ENCODE assay signal across 9 cellular contexts in the genomic region with DNA sequence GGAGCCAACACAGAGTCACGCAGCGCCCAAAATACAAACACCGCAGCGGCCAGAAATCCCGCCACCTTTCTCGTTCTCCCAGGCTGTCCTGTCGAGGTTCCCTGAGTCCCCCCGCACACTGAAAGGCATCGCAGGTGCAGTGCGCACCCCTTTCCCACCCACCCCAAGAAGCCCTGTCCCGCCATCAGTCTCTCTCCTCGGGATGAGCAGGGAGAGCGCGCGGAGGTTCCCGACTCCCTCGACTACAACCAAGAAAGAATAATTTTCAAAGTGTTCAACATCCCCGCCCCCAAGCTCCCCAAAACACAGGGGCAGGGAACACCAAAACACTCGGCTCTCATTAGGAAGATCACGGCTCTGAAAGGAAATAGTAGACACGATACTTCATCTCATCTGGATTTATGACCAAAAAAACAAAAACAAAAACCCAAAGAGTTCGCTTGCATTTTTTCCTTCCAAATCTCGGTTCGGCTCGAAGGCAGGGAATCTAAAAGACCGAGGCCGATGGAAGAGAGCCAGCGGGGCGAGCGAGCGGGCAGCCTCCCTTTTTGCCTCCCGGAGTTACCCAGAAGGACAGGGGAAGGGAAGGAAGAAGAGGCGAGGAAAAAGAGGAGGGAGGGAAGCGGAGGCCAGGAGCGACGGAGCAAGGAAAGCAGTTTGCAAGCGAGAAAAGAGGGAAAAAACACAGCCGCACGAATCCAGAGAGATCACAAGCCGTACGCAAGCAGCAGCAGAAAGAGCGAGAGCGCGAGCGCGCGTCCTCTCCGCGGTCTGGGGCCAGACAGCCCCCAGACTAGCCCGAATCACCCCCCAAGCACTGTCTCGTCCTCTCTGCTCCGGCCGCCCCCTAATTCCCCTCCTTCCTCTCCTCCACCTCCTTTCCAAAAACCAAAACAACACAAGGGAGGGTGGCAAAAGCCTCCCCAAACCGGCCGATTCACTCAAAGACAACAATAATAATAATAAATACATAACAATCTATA. TPM values are rescaled to one million over a fixed set of nuclear protein-coding genes. Genes with fewer than 3 reads are reported as not detected.
DNase-seq lines count a peak whose midpoint lies in the region; ATAC-seq and TF ChIP-seq lines count a peak whose summit lies in the region.
"Had no signal": no experiment of that assay in that cellular context is flagged by ENCODE, and none has a peak within 500 bp of the region (broad histone marks: within the 10 kb centered on the region; RNA-seq: fewer than 3 reads in every experiment).

No MANE protein-coding gene starts in this region.

- ATAC-seq in activated B cell treated with CpG ODN at 0.5 μM for 24 hours (ENCODE audit: low read depth) = no peak
- ATAC-seq in left colon = peak; percentile 31
- ATAC-seq in GM21423 (IDR thresholded peaks at IDR 0.05; ENCODE audit: unreplicated experiment) = no peak

- H3K9me3 ChIP-seq in CD8-positive, alpha-beta memory T cell (ENCODE audit: low read length) = no peaks in the 10 kb centered on the region
- no peaks in the 10 kb centered on the region for H3K9me3 ChIP-seq in MG63

- no peaks in the 10 kb centered on the region for H3K9me3 Mint-ChIP-seq in CD8-positive, alpha-beta memory T cell
- H3K9me3 Mint-ChIP-seq in activated B cell treated with CpG ODN at 0.5 μM for 24 hours = no peaks in the 10 kb centered on the region

- H3K27me3 Mint-ChIP-seq in CD8-positive, alpha-beta memory T cell = no peaks in the 10 kb centered on the region
- no peaks in the 10 kb centered on the region for H3K27me3 Mint-ChIP-seq in activated B cell treated with CpG ODN at 0.5 μM for 24 hours

- intact Hi-C loops in activated B cell treated with CpG ODN at 0.5 μM for 24 hours (cut with micrococcal nuclease) = loop anchor here (1.0 to 10.0 kb wide), 14 partner anchors 33 to 1009 kb away; a partner anchor contains a TSS
- intact Hi-C loops in left colon (cut with DNase I, micrococcal nuclease) = loop anchor here in 1 of 2 donors (5.0 to 10.0 kb wide), 6 partner anchors 300 to 1208 kb away; a partner anchor contains a TSS

- POLR2A ChIA-PET in CD8-positive, alpha-beta memory T cell (lab: Charles Lee) = interaction anchor here (0.7 to 1.5 kb wide), 9 partner anchors 33 to 1388 kb away, joined by 3 to 8 read pairs (median 5); no protein-coding TSS in a partner anchor
- POLR2A ChIA-PET in activated B cell treated with CpG ODN at 0.5 μM for 24 hours (lab: Charles Lee) = interaction anchor here (0.5 to 8.4 kb wide), 86 partner anchors 7 to 1389 kb away, joined by 3 to 94 read pairs (median 6); a partner anchor contains a TSS

- peaks cover 58 to 73% (median 72%) of the 10 kb centered on the region in 3 donors for H3K4me1 Mint-ChIP-seq in CD8-positive, alpha-beta memory T cell
- H3K4me1 Mint-ChIP-seq in activated B cell treated with CpG ODN at 0.5 μM for 24 hours = peaks cover 77% of the 10 kb centered on the region

- H3K27ac Mint-ChIP-seq in CD8-positive, alpha-beta memory T cell = peak overlapping the region; percentile 99 to 100 (median 99)
- peak overlapping the region; percentile 98 for H3K27ac Mint-ChIP-seq in activated B cell treated with CpG ODN at 0.5 μM for 24 hours

- H3K4me1 ChIP-seq in CD8-positive, alpha-beta memory T cell (ENCODE audit: insufficient read depth, low read length) = peaks cover 53% of the 10 kb centered on the region

- H3K4me3 Mint-ChIP-seq in CD8-positive, alpha-beta memory T cell = peak overlapping the region; percentile 91 to 99 (median 98)
- H3K4me3 Mint-ChIP-seq in activated B cell treated with CpG ODN at 0.5 μM for 24 hours = peak overlapping the region; percentile 98

- TF ChIP-seq CTCF in activated B cell treated with CpG ODN at 0.5 μM for 24 hours (IDR thresholded peaks at IDR 0.05) = no peak

- H3K27ac ChIP-seq in CD8-positive, alpha-beta memory T cell (ENCODE audit: low read depth, low read length) = peak overlapping the region; percentile 98
- peak overlapping the region; percentile 100 for H3K27ac ChIP-seq in cingulate gyrus (ENCODE audit: low read depth, low read length)

- CTCF ChIA-PET in CD8-positive, alpha-beta memory T cell (lab: Charles Lee) = interaction anchor here (0.8 to 5.2 kb wide), 15 partner anchors 35 to 1404 kb away, joined by 3 to 35 read pairs (median 5); a partner anchor contains a TSS
- CTCF ChIA-PET in activated B cell treated with CpG ODN at 0.5 μM for 24 hours (lab: Charles Lee) = interaction anchor here (0.5 to 3.3 kb wide), 17 partner anchors 222 to 1297 kb away, joined by 3 to 54 read pairs (median 3); no protein-coding TSS in a partner anchor

- peak; percentile 8 to 59 (median 47) for DNase-seq in CD8-positive, alpha-beta memory T cell
- DNase-seq in MG63 (peak; percentile 64), activated B cell treated with CpG ODN at 0.5 μM for 24 hours (peak; percentile 47), left colon (peak; percentile 55 to 72), NCI-H446 treated with DMSO at 0.1 percent for 48 hours (lab: John Stamatoyannopoulos, UW) (no peak)
- DNase-seq in stimulated activated CD4-positive, alpha-beta T cell treated with anti-CD3 and anti-CD28 coated beads, Interleukin-1b, Interleukin-23, amount 100 ng/mL, for 48 hours = peak; percentile 35

- H3K36me3 ChIP-seq in CD8-positive, alpha-beta memory T cell (ENCODE audit: insufficient read depth, low read length) = no peaks in the 10 kb centered on the region
- no peaks in the 10 kb centered on the region for H3K36me3 ChIP-seq in MG63

- peak overlapping the region; percentile 98 for H3K4me3 ChIP-seq in CD8-positive, alpha-beta memory T cell (ENCODE audit: low read length)
- H3K4me3 ChIP-seq in MG63 = peak overlapping the region; percentile 66

- H3K27me3 ChIP-seq in CD8-positive, alpha-beta memory T cell (ENCODE audit: insufficient read depth, low read length, poor library complexity, severe bottlenecking) = no peaks in the 10 kb centered on the region
- no peaks in the 10 kb centered on the region for H3K27me3 ChIP-seq in MG63

- H3K36me3 Mint-ChIP-seq in CD8-positive, alpha-beta memory T cell = peaks cover 0 to 22% (median 0%) of the 10 kb centered on the region in 3 donors
- H3K36me3 Mint-ChIP-seq in activated B cell treated with CpG ODN at 0.5 μM for 24 hours (ENCODE audit: low read depth) = peaks cover 19% of the 10 kb centered on the region

RNA-seq across cellular contexts. Expression of a gene that starts 0.8 kb away (rescaled TPM):
- total RNA-seq in CD8-positive, alpha-beta memory T cell = 10 to 100 TPM; 17.1 to 17.2 TPM
- polyA plus RNA-seq in CD8-positive, alpha-beta memory T cell = 1.8 TPM
- total RNA-seq in MG63 (2014; rRNA removed; shearing (Covaris generic); ENCODE audit: low replicate concordance) = 5.5 and 6.2 TPM in 2 replicates
- total RNA-seq in activated B cell treated with CpG ODN at 0.5 μM for 24 hours (100 and 112 TPM in 2 replicates), left colon (10 to 100 TPM; 12.6 to 16.5 TPM)

RNA-seq across cellular contexts. Expression of a gene that starts 42.1 kb away (rescaled TPM):
- total RNA-seq in CD8-positive, alpha-beta memory T cell = not detected
- polyA plus RNA-seq in CD8-positive, alpha-beta memory T cell = not detected
- not detected in 2 replicates for total RNA-seq in MG63 (2014; rRNA removed; shearing (Covaris generic); ENCODE audit: low replicate concordance)
- total RNA-seq in activated B cell treated with CpG ODN at 0.5 μM for 24 hours = not detected in 2 replicates
- not detected for total RNA-seq in left colon
- total RNA-seq: NCI-H460 had no signal
